Comparison of ENCODE assay signal across 10 cellular contexts in the genomic region with DNA sequence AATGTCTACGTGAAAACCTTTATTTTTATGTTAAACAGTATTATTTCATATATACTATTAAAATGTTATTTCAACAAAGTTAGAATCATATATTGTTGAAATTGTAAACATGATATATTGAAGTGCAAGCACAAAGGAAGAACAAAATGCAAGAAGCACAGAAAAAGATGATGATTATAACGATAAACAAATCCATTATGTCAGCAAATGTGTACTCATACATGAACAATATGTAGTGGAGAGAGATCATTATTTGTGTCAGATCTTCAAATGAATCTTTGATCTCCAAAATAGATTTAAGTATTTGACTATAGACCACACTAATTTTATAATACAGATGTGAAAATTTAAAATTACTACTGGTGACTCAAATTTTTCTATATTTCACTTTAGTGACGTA.
"Had no signal": no experiment of that assay in that cellular context is flagged by ENCODE, and none has a peak within 500 bp of the region (broad histone marks: within the 10 kb centered on the region; RNA-seq: fewer than 3 reads in every experiment).

No MANE protein-coding gene starts in this region.

- ATAC-seq: HCT116 had no signal

- DNase-seq: GM23248, GOT3, H7, HFFc6, Karpas-422, KBM-7 had no signal

- H2AFZ ChIP-seq: GM23248 had no signal

- H3K36me3 ChIP-seq: HAP-1 had no signal

- H3K4me2 ChIP-seq: KMS-11 had no signal

- H3K9me3 ChIP-seq: HAP-1 had no signal

- FAIRE-seq: HTR-8/SVneo had no signal

- H3K4me3 ChIP-seq: GM23248, HAP-1 had no signal

- H3K9ac ChIP-seq: GM23248, KMS-11 had no signal

- H3K4me1 ChIP-seq: HAP-1 had no signal

- H3K27ac ChIP-seq: GM23248, KMS-11 had no signal
